1 cellular context compared by ENCODE assay signal in the genomic region with DNA sequence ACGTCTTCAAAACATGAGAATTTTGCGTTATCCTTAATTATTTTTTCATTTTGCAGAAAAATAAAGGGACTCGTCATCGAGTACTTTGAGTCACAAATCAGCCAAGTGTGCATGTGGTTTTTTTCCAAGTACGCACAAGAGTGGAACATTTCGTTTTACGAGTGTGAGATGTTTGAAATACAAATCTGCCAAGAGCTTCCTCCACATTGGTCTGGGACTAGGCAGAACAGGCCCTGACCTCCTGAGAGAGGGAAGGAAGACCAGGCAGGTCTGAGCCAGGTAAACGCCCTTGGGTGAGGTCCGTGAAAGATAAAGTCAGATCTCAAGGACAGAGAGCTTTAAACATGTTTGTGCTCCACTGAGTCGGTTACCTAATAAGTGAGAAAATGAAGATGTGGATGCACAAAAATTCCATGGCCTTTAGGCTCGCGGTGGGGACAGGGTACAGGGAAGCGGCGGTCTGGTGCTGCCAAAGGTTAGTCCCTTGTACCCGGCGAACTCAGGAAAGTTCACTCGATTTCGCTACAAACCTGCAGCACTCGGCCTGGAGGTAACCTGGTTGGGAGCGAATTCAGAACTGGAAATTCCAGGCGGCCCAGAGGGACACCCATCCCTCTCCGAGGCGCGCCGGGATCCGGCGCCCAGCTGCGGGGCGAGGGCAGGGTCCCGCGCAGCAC.
TF ChIP-seq lines count a peak whose summit lies in the region.

No MANE protein-coding gene starts in this region.

TF ChIP-seq in HepG2, 621 proteins besides CTCF, POLR2A, EP300 and RAD21 (continued from another document and continues in another):
- TF ChIP-seq, protein P1, sequence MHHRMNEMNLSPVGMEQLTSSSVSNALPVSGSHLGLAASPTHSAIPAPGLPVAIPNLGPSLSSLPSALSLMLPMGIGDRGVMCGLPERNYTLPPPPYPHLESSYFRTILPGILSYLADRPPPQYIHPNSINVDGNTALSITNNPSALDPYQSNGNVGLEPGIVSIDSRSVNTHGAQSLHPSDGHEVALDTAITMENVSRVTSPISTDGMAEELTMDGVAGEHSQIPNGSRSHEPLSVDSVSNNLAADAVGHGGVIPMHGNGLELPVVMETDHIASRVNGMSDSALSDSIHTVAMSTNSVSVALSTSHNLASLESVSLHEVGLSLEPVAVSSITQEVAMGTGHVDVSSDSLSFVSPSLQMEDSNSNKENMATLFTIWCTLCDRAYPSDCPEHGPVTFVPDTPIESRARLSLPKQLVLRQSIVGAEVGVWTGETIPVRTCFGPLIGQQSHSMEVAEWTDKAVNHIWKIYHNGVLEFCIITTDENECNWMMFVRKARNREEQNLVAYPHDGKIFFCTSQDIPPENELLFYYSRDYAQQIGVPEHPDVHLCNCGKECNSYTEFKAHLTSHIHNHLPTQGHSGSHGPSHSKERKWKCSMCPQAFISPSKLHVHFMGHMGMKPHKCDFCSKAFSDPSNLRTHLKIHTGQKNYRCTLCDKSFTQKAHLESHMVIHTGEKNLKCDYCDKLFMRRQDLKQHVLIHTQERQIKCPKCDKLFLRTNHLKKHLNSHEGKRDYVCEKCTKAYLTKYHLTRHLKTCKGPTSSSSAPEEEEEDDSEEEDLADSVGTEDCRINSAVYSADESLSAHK (CRISPR knock-in tag; IDR thresholded peaks at IDR 0.05; ENCODE audit: borderline replicate concordance), result no peak
- no peak for TF ChIP-seq RNF2 (conservative IDR thresholded peaks at IDR 0.05; ENCODE audit: low read depth)
- no peak for TF ChIP-seq ZNF235 (CRISPR knock-in tag; IDR thresholded peaks at IDR 0.05; ENCODE audit: borderline replicate concordance)
- TF ChIP-seq ZNF337 (CRISPR knock-in tag; IDR thresholded peaks at IDR 0.05; ENCODE audit: borderline replicate concordance, low read depth), result no peak
- TF ChIP-seq, protein P2, sequence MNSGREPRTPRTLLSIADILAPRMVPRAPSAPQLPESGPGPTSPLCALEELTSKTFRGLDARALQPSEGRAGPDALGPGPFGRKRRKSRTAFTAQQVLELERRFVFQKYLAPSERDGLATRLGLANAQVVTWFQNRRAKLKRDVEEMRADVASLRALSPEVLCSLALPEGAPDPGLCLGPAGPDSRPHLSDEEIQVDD (CRISPR knock-in tag; IDR thresholded peaks at IDR 0.05; ENCODE audit: borderline replicate concordance), result no peak
- TF ChIP-seq SOX6 (IDR thresholded peaks at IDR 0.05), result no peak
- peak; percentile 36; the same call in 1 of the 2 replicates for TF ChIP-seq SOX6 (CRISPR knock-in tag; IDR thresholded peaks at IDR 0.05)
- TF ChIP-seq TFDP2 (CRISPR knock-in tag; IDR thresholded peaks at IDR 0.05), result no peak
- TF ChIP-seq ATM (IDR thresholded peaks at IDR 0.05; ENCODE audit: borderline replicate concordance), result no peak
- TF ChIP-seq TEF (CRISPR knock-in tag; IDR thresholded peaks at IDR 0.05), result 0 out of 2 replicates have a peak, but pooled peaks have one; percentile 53
- TF ChIP-seq PLRG1 (conservative IDR thresholded peaks at IDR 0.05), result no peak
- TF ChIP-seq MEIS1 (CRISPR knock-in tag; IDR thresholded peaks at IDR 0.05; ENCODE audit: borderline replicate concordance), result no peak
- TF ChIP-seq TFAP4 (IDR thresholded peaks at IDR 0.05; ENCODE audit: borderline replicate concordance, low read depth), result no peak; the same call in 1 of the 2 replicates
- peak; percentile 13 for TF ChIP-seq ZNF430 (CRISPR knock-in tag; IDR thresholded peaks at IDR 0.05)
- no peak for TF ChIP-seq MLXIP (CRISPR knock-in tag; IDR thresholded peaks at IDR 0.05; ENCODE audit: borderline replicate concordance)
- no peak for TF ChIP-seq ZNF317 (CRISPR knock-in tag; IDR thresholded peaks at IDR 0.05)
- TF ChIP-seq ZNF761 (CRISPR knock-in tag; conservative IDR thresholded peaks at IDR 0.05), result no peak
- 0 out of 2 replicates have a peak, but pooled peaks have one; percentile 8 for TF ChIP-seq SP2 (CRISPR knock-in tag; IDR thresholded peaks at IDR 0.05)
- TF ChIP-seq ZNF883 (CRISPR knock-in tag; IDR thresholded peaks at IDR 0.05; ENCODE audit: not compliant biosample characterization), result peak; percentile 21
- TF ChIP-seq ZNF780A (CRISPR knock-in tag; IDR thresholded peaks at IDR 0.05), result no peak
- peak; percentile 83 for TF ChIP-seq POLR2G (IDR thresholded peaks at IDR 0.05; ENCODE audit: low read depth, low read length)
- TF ChIP-seq ZNF687 (CRISPR knock-in tag; IDR thresholded peaks at IDR 0.05), result no peak
- no peak for TF ChIP-seq ARNT (IDR thresholded peaks at IDR 0.05)
- TF ChIP-seq HOXA3 (CRISPR knock-in tag; IDR thresholded peaks at IDR 0.05), result 0 out of 2 replicates have a peak, but pooled peaks have one; percentile 10
- TF ChIP-seq HNRNPH1 (optimal IDR thresholded peaks at IDR 0.05; ENCODE audit: low read depth, low read length), result no peak
- TF ChIP-seq KDM2A (CRISPR knock-in tag; IDR thresholded peaks at IDR 0.05; ENCODE audit: borderline replicate concordance, low read depth), result peak; percentile 38; the same call in 1 of the 2 replicates
- no peak for TF ChIP-seq NCOR1 (IDR thresholded peaks at IDR 0.05; ENCODE audit: borderline replicate concordance, low read length)
- TF ChIP-seq GZF1 (CRISPR knock-in tag; IDR thresholded peaks at IDR 0.05), result no peak
- peak; percentile 48 for TF ChIP-seq ZNF264 (CRISPR knock-in tag; IDR thresholded peaks at IDR 0.05)
- TF ChIP-seq ELF3 (CRISPR knock-in tag; IDR thresholded peaks at IDR 0.05), result peak; percentile 51; the same call in 1 of the 2 replicates
- TF ChIP-seq ZSCAN29 (CRISPR knock-in tag; conservative IDR thresholded peaks at IDR 0.05), result no peak
- no peak for TF ChIP-seq NFIB (CRISPR knock-in tag; IDR thresholded peaks at IDR 0.05; ENCODE audit: borderline replicate concordance)
- no peak for TF ChIP-seq ZNF530 (CRISPR knock-in tag; IDR thresholded peaks at IDR 0.05; ENCODE audit: low read depth)
- peak; percentile 75; the same call in 1 of the 2 replicates for TF ChIP-seq ZNF232 (CRISPR knock-in tag; IDR thresholded peaks at IDR 0.05; ENCODE audit: borderline replicate concordance)
- TF ChIP-seq ZNF33A (CRISPR knock-in tag; IDR thresholded peaks at IDR 0.05; ENCODE audit: borderline replicate concordance), result no peak
- TF ChIP-seq, protein P3, sequence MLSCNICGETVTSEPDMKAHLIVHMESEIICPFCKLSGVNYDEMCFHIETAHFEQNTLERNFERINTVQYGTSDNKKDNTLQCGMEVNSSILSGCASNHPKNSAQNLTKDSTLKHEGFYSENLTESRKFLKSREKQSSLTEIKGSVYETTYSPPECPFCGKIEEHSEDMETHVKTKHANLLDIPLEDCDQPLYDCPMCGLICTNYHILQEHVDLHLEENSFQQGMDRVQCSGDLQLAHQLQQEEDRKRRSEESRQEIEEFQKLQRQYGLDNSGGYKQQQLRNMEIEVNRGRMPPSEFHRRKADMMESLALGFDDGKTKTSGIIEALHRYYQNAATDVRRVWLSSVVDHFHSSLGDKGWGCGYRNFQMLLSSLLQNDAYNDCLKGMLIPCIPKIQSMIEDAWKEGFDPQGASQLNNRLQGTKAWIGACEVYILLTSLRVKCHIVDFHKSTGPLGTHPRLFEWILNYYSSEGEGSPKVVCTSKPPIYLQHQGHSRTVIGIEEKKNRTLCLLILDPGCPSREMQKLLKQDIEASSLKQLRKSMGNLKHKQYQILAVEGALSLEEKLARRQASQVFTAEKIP (CRISPR knock-in tag; IDR thresholded peaks at IDR 0.05; ENCODE audit: borderline replicate concordance), result no peak
- no peak for TF ChIP-seq CREB3 (CRISPR knock-in tag; IDR thresholded peaks at IDR 0.05)
- TF ChIP-seq SMARCE1 (IDR thresholded peaks at IDR 0.05; ENCODE audit: borderline replicate concordance), result no peak
- TF ChIP-seq, protein P4, sequence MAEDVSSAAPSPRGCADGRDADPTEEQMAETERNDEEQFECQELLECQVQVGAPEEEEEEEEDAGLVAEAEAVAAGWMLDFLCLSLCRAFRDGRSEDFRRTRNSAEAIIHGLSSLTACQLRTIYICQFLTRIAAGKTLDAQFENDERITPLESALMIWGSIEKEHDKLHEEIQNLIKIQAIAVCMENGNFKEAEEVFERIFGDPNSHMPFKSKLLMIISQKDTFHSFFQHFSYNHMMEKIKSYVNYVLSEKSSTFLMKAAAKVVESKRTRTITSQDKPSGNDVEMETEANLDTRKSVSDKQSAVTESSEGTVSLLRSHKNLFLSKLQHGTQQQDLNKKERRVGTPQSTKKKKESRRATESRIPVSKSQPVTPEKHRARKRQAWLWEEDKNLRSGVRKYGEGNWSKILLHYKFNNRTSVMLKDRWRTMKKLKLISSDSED (CRISPR knock-in tag; IDR thresholded peaks at IDR 0.05), result no peak
- TF ChIP-seq, protein P5, sequence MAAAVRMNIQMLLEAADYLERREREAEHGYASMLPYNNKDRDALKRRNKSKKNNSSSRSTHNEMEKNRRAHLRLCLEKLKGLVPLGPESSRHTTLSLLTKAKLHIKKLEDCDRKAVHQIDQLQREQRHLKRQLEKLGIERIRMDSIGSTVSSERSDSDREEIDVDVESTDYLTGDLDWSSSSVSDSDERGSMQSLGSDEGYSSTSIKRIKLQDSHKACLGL (CRISPR knock-in tag; IDR thresholded peaks at IDR 0.05), result no peak
